Comparison of ENCODE assay signal across 8 cellular contexts in the genomic region with DNA sequence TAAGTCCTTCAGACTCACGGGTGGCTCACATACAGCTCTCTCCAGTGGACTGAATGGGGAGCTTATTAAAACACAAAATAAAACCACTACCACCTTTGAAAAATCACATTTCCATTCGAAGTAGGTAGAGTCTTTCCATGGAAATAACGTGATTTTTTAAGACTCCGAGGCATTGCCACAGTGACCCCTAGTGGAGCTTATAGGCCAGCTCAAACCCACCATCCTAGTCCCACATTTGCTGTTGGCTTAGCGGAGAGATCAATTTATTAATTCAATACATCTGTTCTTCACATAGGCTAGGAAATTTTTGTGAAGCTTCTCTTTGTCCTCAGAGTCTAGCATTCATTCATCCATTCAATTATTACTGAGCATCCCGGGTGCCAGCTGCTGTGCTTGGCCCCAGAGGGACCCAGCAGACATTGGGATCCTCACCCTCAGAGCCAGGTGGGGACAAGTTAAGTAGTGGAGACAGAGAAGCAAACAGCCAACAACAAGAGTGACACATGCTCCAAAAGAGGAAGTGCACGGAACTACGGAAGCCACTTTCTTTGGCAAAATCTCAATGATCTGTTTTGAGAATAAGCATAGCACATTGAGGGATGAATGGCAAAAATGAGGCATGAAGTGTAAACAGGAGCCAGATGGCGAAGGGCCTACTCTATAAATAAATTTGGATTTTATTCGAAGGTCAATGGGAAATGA. TPM values are rescaled to one million over a fixed set of nuclear protein-coding genes. Genes with fewer than 3 reads are reported as not detected.
DNase-seq lines count a peak whose midpoint lies in the region; ATAC-seq, FAIRE-seq and TF ChIP-seq lines count a peak whose summit lies in the region.

No MANE protein-coding gene starts in this region.

- no peak overlapping the region for H4K91ac ChIP-seq in H1 (replicated peaks; ENCODE audit: insufficient read length, low read length)

- no peak overlapping the region for H2BK20ac ChIP-seq in H1 (ENCODE audit: low read length)

- H3K4me1 ChIP-seq in H1 (replicated peaks in 1 of 4; ENCODE audit: control insufficient read depth in 3 of 4, insufficient read depth in 4 of 4, low read length in 3 of 4) (no peaks in the 10 kb centered on the region), osteoblast (ENCODE audit: insufficient read depth, low read length) (peaks cover 60% of the 10 kb centered on the region)

- H3K23ac ChIP-seq in H1 (ENCODE audit: insufficient read length) = no peak overlapping the region

- H2BK12ac ChIP-seq in H1 (ENCODE audit: low read depth, low read length) = no peak overlapping the region

- no peak overlapping the region for H2BK5ac ChIP-seq in H1 (ENCODE audit: low read depth, low read length)

- TF ChIP-seq EP300 in H1 (IDR thresholded peaks at IDR 0.05; ENCODE audit: borderline replicate concordance in 1 of 2, low read depth in 2 of 2, low read length in 2 of 2) = no peak

- no peak overlapping the region for H3K27ac Mint-ChIP-seq in CD4-positive, alpha-beta T cell

- no peaks in the 10 kb centered on the region for H4K20me1 ChIP-seq in H1 (replicated peaks in 1 of 2; ENCODE audit: control insufficient read depth in 1 of 2, insufficient read depth in 2 of 2, low read length in 2 of 2)
- no peaks in the 10 kb centered on the region for H4K20me1 ChIP-seq in osteoblast (ENCODE audit: insufficient read depth, low read length)

- 73% methylated on average over 10 of the region's 10 CpGs; no CpG with 5 or more reads in 1 of the 2 experiments for WGBS in H1 (ENCODE audit: extremely low coverage in 1 of 2, insufficient coverage in 1 of 2, insufficient read length in 1 of 2, insufficient replicate concordance in 2 of 2, low coverage in 1 of 2, low lambda C conversion rate in 2 of 2, missing lambda C conversion rate in 1 of 2), 2 experiments

- H3K4ac ChIP-seq in H1 (replicated peaks; ENCODE audit: insufficient read length, low read depth, low read length) = no peak overlapping the region

- peak; percentile 58 for ATAC-seq in CD4-positive, alpha-beta T cell (ENCODE audit: poor library complexity)
- ATAC-seq in HG03571 (IDR thresholded peaks at IDR 0.05; ENCODE audit: unreplicated experiment) = no peak

- H2BK15ac ChIP-seq in H1 (ENCODE audit: low read length) = no peak overlapping the region

- no peak overlapping the region for H2AFZ ChIP-seq in H1 (ENCODE audit: low read length)
- no peak overlapping the region for H2AFZ ChIP-seq in osteoblast (ENCODE audit: low read length)

- H3K27ac ChIP-seq in CD4-positive, alpha-beta T cell (ENCODE audit: low read depth, low read length) = no peak overlapping the region
- H3K27ac ChIP-seq in H1 (ENCODE audit: low read depth, low read length) (no peak overlapping the region), osteoblast (ENCODE audit: low read depth, low read length) (peak overlapping the region; percentile 37)

- H3K14ac ChIP-seq in H1 (ENCODE audit: insufficient read length) = no peak overlapping the region

- H4K5ac ChIP-seq in H1 (ENCODE audit: insufficient read length, low read depth, low read length) = no peak overlapping the region

- no peaks in the 10 kb centered on the region for H3K23me2 ChIP-seq in H1 (ENCODE audit: low read depth, low read length)

- no peaks in the 10 kb centered on the region for H3K27me3 ChIP-seq in CD4-positive, alpha-beta T cell (ENCODE audit: control insufficient read depth, insufficient read depth, low read length)
- no peaks in the 10 kb centered on the region for H3K27me3 ChIP-seq in H1 (replicated peaks in 1 of 4; ENCODE audit: control insufficient read depth in 3 of 4, extremely low read depth in 1 of 4, insufficient read depth in 3 of 4, low read length in 3 of 4)
- no peaks in the 10 kb centered on the region for H3K27me3 ChIP-seq in osteoblast (ENCODE audit: insufficient read depth, low read length)

- no peak for TF ChIP-seq POLR2A in H1 (IDR thresholded peaks at IDR 0.05; ENCODE audit: control extremely low read depth in 1 of 2, low read depth in 2 of 2, low read length in 2 of 2)

- FAIRE-seq in H1 (lab: Jason Lieb, UNC) = peak; percentile 71

- H3K27me3 Mint-ChIP-seq in CD4-positive, alpha-beta T cell = peaks cover 4% of the 10 kb centered on the region

- no peak overlapping the region for H3K4me3 Mint-ChIP-seq in CD4-positive, alpha-beta T cell

- H2AK5ac ChIP-seq in H1 (ENCODE audit: low read depth, low read length) = no peak overlapping the region

- peaks cover 7% of the 10 kb centered on the region for H3K9me3 Mint-ChIP-seq in CD4-positive, alpha-beta T cell

- H3K4me3 ChIP-seq in H1 (ENCODE audit: extremely low read depth in 1 of 4, insufficient read depth in 2 of 4, low read depth in 3 of 4, low read length in 4 of 4) (no peak overlapping the region), osteoblast (ENCODE audit: insufficient read depth, low read length) (no peak overlapping the region)

- H3K4me2 ChIP-seq in H1 (ENCODE audit: insufficient read depth in 1 of 2, low read depth in 2 of 2, low read length in 2 of 2) (no peak overlapping the region), osteoblast (ENCODE audit: insufficient read depth, low read length) (no peak overlapping the region)

- peaks cover 6% of the 10 kb centered on the region for H3K36me3 Mint-ChIP-seq in CD4-positive, alpha-beta T cell (ENCODE audit: low read depth)

- peak; percentile 67 to 70 for TF ChIP-seq RAD21 in H1 (IDR thresholded peaks at IDR 0.05 in 1 of 2, conservative IDR thresholded peaks at IDR 0.05 in 1 of 2; ENCODE audit: low read depth in 2 of 2, low read length in 2 of 2)

- no peaks in the 10 kb centered on the region for H3K4me1 Mint-ChIP-seq in CD4-positive, alpha-beta T cell (ENCODE audit: low read depth)

- H3K79me2 ChIP-seq in H1 (ENCODE audit: control insufficient read depth in 1 of 2, insufficient read depth in 2 of 2, low read length in 2 of 2) (no peaks in the 10 kb centered on the region), osteoblast (ENCODE audit: insufficient read depth, low read length) (no peaks in the 10 kb centered on the region)

- no peak overlapping the region for H2BK120ac ChIP-seq in H1 (replicated peaks; ENCODE audit: low read depth, low read length)

- POLR2A ChIA-PET in CD4-positive, alpha-beta T cell (lab: Charles Lee) = interaction anchor here (1.6 kb wide), 1 partner anchor 66 kb away, joined by 10 read pairs; no protein-coding TSS in a partner anchor
- POLR2A ChIA-PET in HEK293T (lab: Yijun Ruan, JAX) = no interaction called here
- POLR2A ChIA-PET in H1 (lab: Charles Lee; ENCODE audit: partially characterized antibody) = no interaction called here

- H3K9me3 ChIP-seq in CD4-positive, alpha-beta T cell (ENCODE audit: control insufficient read depth, low read length) = peaks cover 10% of the 10 kb centered on the region
- H3K9me3 ChIP-seq in H1 (ENCODE audit: insufficient read depth in 2 of 2, low read depth in 1 of 2, low read length in 1 of 2) (no peaks in the 10 kb centered on the region; a peak in 1 of 4 replicates), osteoblast (ENCODE audit: low read depth, low read length) (no peaks in the 10 kb centered on the region)

- TF ChIP-seq CTCF in CD4-positive, alpha-beta T cell (IDR thresholded peaks at IDR 0.05) = peak; percentile 56
- TF ChIP-seq CTCF in H1 (IDR thresholded peaks at IDR 0.05; ENCODE audit: control extremely low read depth in 1 of 3, insufficient read depth in 1 of 3, low read depth in 1 of 3, low read length in 3 of 3) = peak; percentile 54 to 83 (median 66)
- TF ChIP-seq CTCF in osteoblast (IDR thresholded peaks at IDR 0.05; ENCODE audit: extremely low read depth, low read depth, low read length) = peak; percentile 65

- DNase-seq in CD4-positive, alpha-beta T cell = peak in 1 of 10 experiments; percentile 12
- DNase-seq in HEK293T (ENCODE audit: extremely low spot score) = peak; percentile 27
- peak in 1 of 2 experiments; percentile 58 for DNase-seq in H1 (ENCODE audit: low read depth in 1 of 2, low spot score in 2 of 2)
- no peak for DNase-seq in osteoblast (ENCODE audit: insufficient read length, low spot score, missing footprints)
- no peak for DNase-seq in 8988T
- DNase-seq in middle frontal gyrus (ENCODE audit: extremely low spot score, low spot score) = no peak

- no peak overlapping the region for H3K56ac ChIP-seq in H1 (replicated peaks; ENCODE audit: insufficient read length, low read depth, low read length)

- no peaks in the 10 kb centered on the region for H3K36me3 ChIP-seq in H1 (ENCODE audit: control insufficient read depth in 2 of 4, insufficient read depth in 4 of 4, low read length in 3 of 4)
- H3K36me3 ChIP-seq in osteoblast (ENCODE audit: insufficient read depth, low read length) = no peaks in the 10 kb centered on the region

- H4K8ac ChIP-seq in H1 (ENCODE audit: extremely low read depth, insufficient read depth, low read length) = no peak overlapping the region

- H3K79me1 ChIP-seq in H1 (ENCODE audit: low read depth, low read length) = no peaks in the 10 kb centered on the region

- intact Hi-C loops in CD4-positive, alpha-beta T cell (cut with DNase I, micrococcal nuclease) = loop anchor here (1.0 to 10.0 kb wide), 3 partner anchors 65 to 357 kb away; no protein-coding TSS in a partner anchor

- H3K9ac ChIP-seq in H1 (replicated peaks in 1 of 4; ENCODE audit: extremely low read depth in 1 of 4, low read depth in 3 of 4, low read length in 3 of 4) = no peak overlapping the region

- no peak overlapping the region for H3K18ac ChIP-seq in H1 (ENCODE audit: extremely low read depth, low read length)

- CTCF ChIA-PET in CD4-positive, alpha-beta T cell (lab: Charles Lee) = interaction anchor here (0.7 to 1.4 kb wide), 3 partner anchors 9 to 220 kb away, joined by 3 to 8 read pairs (median 3); no protein-coding TSS in a partner anchor
- CTCF ChIA-PET in HEK293T (lab: Yijun Ruan, JAX) (interaction anchor here (0.8 to 1.3 kb wide), 4 partner anchors 12 to 66 kb away, joined by 3 to 6 read pairs (median 4); no protein-coding TSS in a partner anchor), H1 (lab: Charles Lee; ENCODE audit: partially characterized antibody) (interaction anchor here (0.5 to 5.1 kb wide), 35 partner anchors 8 to 836 kb away, joined by 3 to 34 read pairs (median 4); a partner anchor contains a TSS)

TF ChIP-seq in HEK293T, 16 proteins besides CTCF, POLR2A, EP300 and RAD21:
- no peak for TF ChIP-seq CTBP1 (IDR thresholded peaks at IDR 0.05; ENCODE audit: borderline replicate concordance)

TF ChIP-seq in H1, 55 proteins besides CTCF, POLR2A, EP300 and RAD21 (continues in another document):
- TF ChIP-seq HDAC2 (IDR thresholded peaks at IDR 0.05; ENCODE audit: borderline replicate concordance in 1 of 2, low read depth in 2 of 2, low read length in 2 of 2) = no peak

RNA-seq across cellular contexts. Expression of a gene that starts 10.2 kb away (rescaled TPM):
- not detected for total RNA-seq in CD4-positive, alpha-beta T cell
- 0.92 TPM for polyA plus RNA-seq in PFSK-1 (2012; ENCODE audit: insufficient read length, low read depth)
- total RNA-seq in H1 (2021; fragmentation: NEBNext Ultra II Directional; extraction: Animal tissue kit (Norgen Biotek cat#: 25700)) = not detected in 2 replicates
- 0.05 and 0.06 TPM in 2 replicates for polyA plus RNA-seq in H1 (2011; rRNA removed)
- polyA plus RNA-seq in H1 (2011; cell fraction: cytosol; rRNA removed) = 0.10 TPM
- polyA plus RNA-seq in H1 (2011; cell fraction: nucleus; rRNA removed) = 0.07 TPM
- polyA plus RNA-seq in H1 (2012, experiment 1 of 2) = 0.07 TPM in 1 of 4 replicates, not detected in the others
- polyA plus RNA-seq in H1 (2012, experiment 2 of 2) = not detected
- 0.08 TPM for polyA plus RNA-seq in H1 (2013, experiment 1 of 2)
- 0.11 TPM for polyA plus RNA-seq in H1 (2013, experiment 2 of 2)
- not detected in 2 replicates for polyA minus RNA-seq in H1 (2011; rRNA and poly(A)+ RNA removed)
- not detected for polyA minus RNA-seq in H1 (2011; cell fraction: cytosol; rRNA and poly(A)+ RNA removed)
- not detected for polyA minus RNA-seq in H1 (2011; cell fraction: nucleus; rRNA and poly(A)+ RNA removed)
- 8.7 and 19.2 TPM in 2 replicates for total RNA-seq in osteoblast
